In genomic region chr2:183964565-183964964, GRCh38 we compare ENCODE assay signal across 21 cellular contexts.
"Had no signal": no experiment of that assay in that cellular context is flagged by ENCODE, and none has a peak within 500 bp of the region (broad histone marks: within the 10 kb centered on the region; RNA-seq: fewer than 3 reads in every experiment).

No MANE protein-coding gene starts in this region.

- H3K36me3 ChIP-seq: esophagus muscularis mucosa, gastroesophageal sphincter, heart right ventricle, left lung, lower lobe of right lung had no signal

- ATAC-seq: foreskin keratinocyte, gastroesophageal sphincter, heart right ventricle, left lung, left ventricle myocardium superior, lower lobe of right lung had no signal

- H3K9me3 ChIP-seq: esophagus muscularis mucosa, gastroesophageal sphincter, heart right ventricle, left lung, lower lobe of right lung had no signal

- H3K27me3 ChIP-seq: dorsolateral prefrontal cortex, esophagus muscularis mucosa, foreskin keratinocyte, gastroesophageal sphincter, heart right ventricle, left lung had no signal

- DNase-seq: dermis blood vessel endothelial cell; dorsolateral prefrontal cortex; effector CD4-positive, alpha-beta T cell; effector memory CD4-positive, alpha-beta T cell; foreskin keratinocyte; glutamatergic neuron; head of caudate nucleus; heart right ventricle; hypothalamus; immature natural killer cell; islet precursor cell; kidney; kidney glomerular epithelial cell; left lung; left ventricle myocardium superior; lower lobe of right lung; mesenchymal stem cell had no signal

- FAIRE-seq: endothelial cell of umbilical vein, kidney had no signal

- H3K27ac ChIP-seq: coronary artery, dorsolateral prefrontal cortex, esophagus muscularis mucosa, foreskin keratinocyte, gastroesophageal sphincter, heart right ventricle, left lung, lower lobe of right lung had no signal

- H3K4me1 ChIP-seq: esophagus muscularis mucosa, gastroesophageal sphincter, heart right ventricle, left lung, lower lobe of right lung had no signal

- H3K4me3 ChIP-seq: coronary artery, dorsolateral prefrontal cortex, esophagus muscularis mucosa, gastroesophageal sphincter, heart right ventricle, left lung, lower lobe of right lung had no signal
